In genomic region chr5:102036927-102037326, GRCh38 we compare ENCODE assay signal across 16 cellular contexts.
DNase-seq lines count a peak whose midpoint lies in the region; ATAC-seq and TF ChIP-seq lines count a peak whose summit lies in the region.
"Had no signal": no experiment of that assay in that cellular context is flagged by ENCODE, and none has a peak within 500 bp of the region (broad histone marks: within the 10 kb centered on the region; RNA-seq: fewer than 3 reads in every experiment).

No MANE protein-coding gene starts in this region.

- DNase-seq in UCSD-AML1 (lab: John Stamatoyannopoulos, UW; ENCODE audit: unreplicated experiment) (peak; percentile 4), islet precursor cell (peak; percentile 43), retinal pigment epithelial cell (ENCODE audit: low read depth) (peak; percentile 1), CD14-positive monocyte (ENCODE audit: low spot score) (no peak), NCI-H524 treated with DMSO at 0.1 percent for 48 hours (lab: John Stamatoyannopoulos, UW) (no peak)
- DNase-seq: AML-193; CD4-positive, CD25-positive, alpha-beta regulatory T cell; DMS53; HCEC 1CT; IMR-90; KG1 had no signal

- no peak overlapping the region for H3K4me3 Mint-ChIP-seq in CD14-positive monocyte
- H3K4me3 Mint-ChIP-seq: CD4-positive, CD25-positive, alpha-beta regulatory T cell had no signal

- H3K4me3 ChIP-seq in HEK293 (ENCODE audit: low read depth, low read length) (no peak overlapping the region), retinal pigment epithelial cell (ENCODE audit: low read length) (no peak overlapping the region)
- H3K4me3 ChIP-seq: BLaER1, GM12878 had no signal

- POLR2A ChIA-PET in HEK293 (lab: Yijun Ruan, JAX): no interaction called here

- H3K4me1 Mint-ChIP-seq in CD14-positive monocyte: no peaks in the 10 kb centered on the region
- H3K4me1 Mint-ChIP-seq: CD4-positive, CD25-positive, alpha-beta regulatory T cell had no signal

- no peak overlapping the region for H3K27ac ChIP-seq in HEK293 (ENCODE audit: extremely low read depth, low read depth, low read length)
- H3K27ac ChIP-seq: BLaER1 had no signal

- peaks cover 0 to 2% (median 0%) of the 10 kb centered on the region in 3 donors for H3K27me3 Mint-ChIP-seq in CD14-positive monocyte (ENCODE audit: low read depth in 3 of 3)
- H3K27me3 Mint-ChIP-seq: CD4-positive, CD25-positive, alpha-beta regulatory T cell had no signal

- H3K36me3 ChIP-seq in HEK293 (ENCODE audit: control insufficient read depth in 2 of 2, insufficient read depth in 1 of 2, low read length in 2 of 2): no peaks in the 10 kb centered on the region
- H3K36me3 ChIP-seq: BLaER1 had no signal

- H3K4me1 ChIP-seq in HEK293 (ENCODE audit: control insufficient read depth, insufficient read depth, low read length): no peaks in the 10 kb centered on the region
- H3K4me1 ChIP-seq: BLaER1 had no signal

- no peak overlapping the region for H3K27ac Mint-ChIP-seq in CD14-positive monocyte
- H3K27ac Mint-ChIP-seq: CD4-positive, CD25-positive, alpha-beta regulatory T cell had no signal

- intact Hi-C loops in CD14-positive monocyte (cut with micrococcal nuclease): no loop called here

- H3K9me3 Mint-ChIP-seq in CD14-positive monocyte: no peaks in the 10 kb centered on the region

- ATAC-seq in HG03025 (IDR thresholded peaks at IDR 0.05; ENCODE audit: low FRiP score, unreplicated experiment): no peak
- ATAC-seq in HG02885 (IDR thresholded peaks at IDR 0.05; ENCODE audit: poor library complexity, unreplicated experiment): no peak
- ATAC-seq: GM12878 had no signal

- CTCF ChIA-PET in HEK293 (lab: Yijun Ruan, JAX): interaction anchor here (0.6 kb wide), 1 partner anchor 11 kb away, joined by 3 read pairs; no protein-coding TSS in a partner anchor

- no peaks in the 10 kb centered on the region for H3K9me3 ChIP-seq in HEK293 (ENCODE audit: control insufficient read depth, insufficient read depth, low read depth, low read length)
- H3K9me3 ChIP-seq: BLaER1 had no signal

- H3K36me3 Mint-ChIP-seq in CD14-positive monocyte: no peaks in the 10 kb centered on the region
- H3K36me3 Mint-ChIP-seq: CD4-positive, CD25-positive, alpha-beta regulatory T cell had no signal

- TF ChIP-seq CTCF in HEK293 (tag by site-specific recombination; IDR thresholded peaks at IDR 0.05) (no peak), retinal pigment epithelial cell (conservative IDR thresholded peaks at IDR 0.05; ENCODE audit: low read depth, low read length) (no peak), CD14-positive monocyte (IDR thresholded peaks at IDR 0.05) (no peak)

TF ChIP-seq in HEK293, 187 proteins besides CTCF, POLR2A, EP300 and RAD21:
- TF ChIP-seq ZNF133 (tag by site-specific recombination; IDR thresholded peaks at IDR 0.05) (no peak), ZNF132 (tag by site-specific recombination; IDR thresholded peaks at IDR 0.05; ENCODE audit: borderline replicate concordance) (no peak), ZNF549 (tag by site-specific recombination; IDR thresholded peaks at IDR 0.05) (peak; percentile 60), ZNF571 (tag by site-specific recombination; IDR thresholded peaks at IDR 0.05) (no peak), ZBTB7A (tag by site-specific recombination; IDR thresholded peaks at IDR 0.05; ENCODE audit: low read depth) (no peak)

Comparison
In these comparisons a context has a peak if more than half of its experiments do, and no peak if none do; other contexts are left out.
1. DNase-seq: peak in UCSD-AML1 (single experiment), islet precursor cell (single experiment) and retinal pigment epithelial cell (single experiment); none in CD14-positive monocyte (single experiment) and NCI-H524 treated with DMSO at 0.1 percent for 48 hours (single experiment).